ENCODE assay signal across 22 cellular contexts in genomic region chr2:127381762-127382161, GRCh38. TPM values are rescaled to one million over a fixed set of nuclear protein-coding genes. Genes with fewer than 3 reads are reported as not detected.
DNase-seq lines count a peak whose midpoint lies in the region; ATAC-seq, FAIRE-seq and TF ChIP-seq lines count a peak whose summit lies in the region.
"Had no signal": no experiment of that assay in that cellular context is flagged by ENCODE, and none has a peak within 500 bp of the region (broad histone marks: within the 10 kb centered on the region; RNA-seq: fewer than 3 reads in every experiment).

No MANE protein-coding gene starts in this region.

- TF ChIP-seq EP300 in GM12878 (IDR thresholded peaks at IDR 0.05; ENCODE audit: borderline replicate concordance in 1 of 2, control insufficient read depth in 1 of 2, low read depth in 2 of 2, low read length in 2 of 2) = no peak

- SMC1A ChIA-PET in GM12878 (lab: Charles Lee; ENCODE audit: uncharacterized antibody, unreplicated experiment) = interaction anchor here (0.5 to 1.1 kb wide), 3 partner anchors 17 to 33 kb away, joined by 3 to 4 read pairs (median 3); no protein-coding TSS in a partner anchor

- H3K9ac ChIP-seq in PC-3 (ENCODE audit: low read length) (no peak overlapping the region), GM12878 (ENCODE audit: control insufficient read depth, insufficient read depth, low read length) (no peak overlapping the region)

- H3K27me3 ChIP-seq in PC-3 (ENCODE audit: low read length) = no peaks in the 10 kb centered on the region
- H3K27me3 ChIP-seq in GM12878 (replicated peaks in 1 of 2; ENCODE audit: control insufficient read depth in 2 of 2, insufficient read depth in 2 of 2, low read length in 1 of 2) = no peaks in the 10 kb centered on the region
- H3K27me3 ChIP-seq: heart left ventricle, spleen, testis, vagina had no signal

- in situ Hi-C loops in GM12878 (cut with MboI) = loop anchor here (25.0 kb wide), 1 partner anchor 719 kb away; the partner anchor contains the start of gene GYPC

- CTCF ChIA-PET in activated naive CD4-positive, alpha-beta T cell treated with anti-CD3 and anti-CD28 coated beads for 36 hours (lab: Charles Lee) = no interaction called here
- CTCF ChIA-PET in PC-3 (lab: Charles Lee) = no interaction called here
- CTCF ChIA-PET in GM12878 (lab: Yijun Ruan, JAX) = interaction anchor here (0.9 kb wide), 1 partner anchor 34 kb away, joined by 3 read pairs; no protein-coding TSS in a partner anchor

- 86% methylated on average over 5 of the region's 5 CpGs for WGBS in GM12878 (ENCODE audit: insufficient coverage, insufficient replicate concordance, low lambda C conversion rate, missing lambda C conversion rate)

- no peak for TF ChIP-seq RAD21 in GM12878 (IDR thresholded peaks at IDR 0.05; ENCODE audit: insufficient read depth, low read depth, low read length)

- peaks cover 3% of the 10 kb centered on the region for H3K36me3 Mint-ChIP-seq in activated naive CD4-positive, alpha-beta T cell treated with anti-CD3 and anti-CD28 coated beads, Interleukin-2, amount 50 U/mL, for 24 hours
- peaks cover 14% of the 10 kb centered on the region for H3K36me3 Mint-ChIP-seq in activated naive CD4-positive, alpha-beta T cell treated with anti-CD3 and anti-CD28 coated beads for 36 hours (ENCODE audit: low read depth)
- H3K36me3 Mint-ChIP-seq in stimulated activated naive B cell treated with anti-CD40 and anti-IgM and Interleukin-4, amounts not matched to agents 10 μg/mL and 1 μg/mL and 100 μg/mL, for 72 hours = peaks cover 4 to 25% of the 10 kb centered on the region in 2 donors

- RAD21 ChIA-PET in GM12878 (lab: Charles Lee; ENCODE audit: unreplicated experiment) = no interaction called here

- no peaks in the 10 kb centered on the region for H3K9me3 Mint-ChIP-seq in activated naive CD4-positive, alpha-beta T cell treated with anti-CD3 and anti-CD28 coated beads, Interleukin-2, amount 50 U/mL, for 24 hours
- peaks cover under 1% of the 10 kb centered on the region for H3K9me3 Mint-ChIP-seq in activated naive CD4-positive, alpha-beta T cell treated with anti-CD3 and anti-CD28 coated beads for 36 hours
- H3K9me3 Mint-ChIP-seq in stimulated activated naive B cell treated with anti-CD40 and anti-IgM and Interleukin-4, amounts not matched to agents 10 μg/mL and 1 μg/mL and 100 μg/mL, for 72 hours = no peaks in the 10 kb centered on the region
- H3K9me3 Mint-ChIP-seq: CD8-positive, alpha-beta memory T cell; HFFc6 had no signal

- H3K27ac Mint-ChIP-seq in activated naive CD4-positive, alpha-beta T cell treated with anti-CD3 and anti-CD28 coated beads, Interleukin-2, amount 50 U/mL, for 24 hours = peak overlapping the region; percentile 4
- H3K27ac Mint-ChIP-seq in activated naive CD4-positive, alpha-beta T cell treated with anti-CD3 and anti-CD28 coated beads for 36 hours = no peak overlapping the region
- no peak overlapping the region for H3K27ac Mint-ChIP-seq in stimulated activated naive B cell treated with anti-CD40 and anti-IgM and Interleukin-4, amounts not matched to agents 10 μg/mL and 1 μg/mL and 100 μg/mL, for 72 hours
- H3K27ac Mint-ChIP-seq: activated CD8-positive, alpha-beta memory T cell treated with anti-CD3 and anti-CD28 coated beads, Interleukin-2, amount 10 ng/mL, durations not matched to agents 7 days and 5 days; HFFc6 had no signal

- TF ChIP-seq POLR2A in GM12878 (IDR thresholded peaks at IDR 0.05; ENCODE audit: low read depth, low read length) = no peak

- no peaks in the 10 kb centered on the region for H3K36me3 ChIP-seq in PC-3 (ENCODE audit: low read depth, low read length)
- H3K36me3 ChIP-seq in GM12878 (ENCODE audit: control insufficient read depth in 2 of 2, insufficient read depth in 2 of 2, low read length in 1 of 2) = no peaks in the 10 kb centered on the region; a peak in 1 of 4 replicates
- H3K36me3 ChIP-seq: heart left ventricle, vagina had no signal

- H3K4me2 ChIP-seq in PC-3 (ENCODE audit: low read length) (peak overlapping the region; percentile 17; the same call in 1 of the 2 replicates), GM12878 (ENCODE audit: control insufficient read depth, insufficient read depth) (no peak overlapping the region)

- ATAC-seq in PC-3 = peak; percentile 30; the same call in 1 of the 2 replicates
- no peak for ATAC-seq in GM12878
- ATAC-seq in stimulated activated naive B cell treated with anti-CD40 and anti-IgM and Interleukin-4, amounts not matched to agents 10 μg/mL and 1 μg/mL and 100 μg/mL, for 72 hours (replicated peaks) = no peak
- ATAC-seq: activated CD8-positive, alpha-beta memory T cell treated with anti-CD3 and anti-CD28 coated beads, Interleukin-2, amount 10 ng/mL, durations not matched to agents 7 days and 5 days; heart left ventricle; K562 had no signal

- H3F3A ChIP-seq in PC-3 (ENCODE audit: low read length, unreplicated experiment) = no peaks in the 10 kb centered on the region

- POLR2A ChIA-PET in PC-3 (lab: Charles Lee; ENCODE audit: unreplicated experiment) (interaction anchor here (0.6 kb wide), 1 partner anchor 17 kb away, joined by 3 read pairs; no protein-coding TSS in a partner anchor), GM12878 (lab: Charles Lee) (no interaction called here)

- peaks cover 82% of the 10 kb centered on the region for H3K4me1 Mint-ChIP-seq in activated naive CD4-positive, alpha-beta T cell treated with anti-CD3 and anti-CD28 coated beads, Interleukin-2, amount 50 U/mL, for 24 hours
- H3K4me1 Mint-ChIP-seq in activated naive CD4-positive, alpha-beta T cell treated with anti-CD3 and anti-CD28 coated beads for 36 hours (ENCODE audit: low read depth) = peaks cover 76% of the 10 kb centered on the region
- H3K4me1 Mint-ChIP-seq in stimulated activated naive B cell treated with anti-CD40 and anti-IgM and Interleukin-4, amounts not matched to agents 10 μg/mL and 1 μg/mL and 100 μg/mL, for 72 hours = peaks cover 29 to 66% of the 10 kb centered on the region in 2 donors

- H3K79me2 ChIP-seq in PC-3 (ENCODE audit: low read length) (peaks cover 97% of the 10 kb centered on the region), GM12878 (ENCODE audit: control insufficient read depth, insufficient read depth, low read length) (peaks cover 77% of the 10 kb centered on the region)

- intact Hi-C loops in activated naive CD4-positive, alpha-beta T cell treated with anti-CD3 and anti-CD28 coated beads for 36 hours (cut with micrococcal nuclease) = loop anchor here (2.0 kb wide), 1 partner anchor 15 kb away; no protein-coding TSS in a partner anchor
- intact Hi-C loops in PC-3 (cut with micrococcal nuclease) = loop anchor here (5.0 to 10.0 kb wide), 2 partner anchors 54 to 157 kb away; partner anchors contain the start of gene CYP27C1
- intact Hi-C loops in GM12878 (cut with micrococcal nuclease; ENCODE audit: unreplicated experiment) = no loop called here

- H3K4me3 Mint-ChIP-seq in activated naive CD4-positive, alpha-beta T cell treated with anti-CD3 and anti-CD28 coated beads, Interleukin-2, amount 50 U/mL, for 24 hours = peak overlapping the region; percentile 30
- H3K4me3 Mint-ChIP-seq in activated naive CD4-positive, alpha-beta T cell treated with anti-CD3 and anti-CD28 coated beads for 36 hours = no peak overlapping the region
- no peak overlapping the region for H3K4me3 Mint-ChIP-seq in stimulated activated naive B cell treated with anti-CD40 and anti-IgM and Interleukin-4, amounts not matched to agents 10 μg/mL and 1 μg/mL and 100 μg/mL, for 72 hours
- H3K4me3 Mint-ChIP-seq: activated CD8-positive, alpha-beta memory T cell treated with anti-CD3 and anti-CD28 coated beads, Interleukin-2, amount 10 ng/mL, durations not matched to agents 7 days and 5 days; HFFc6 had no signal

- no peak overlapping the region for H3K4me3 ChIP-seq in PC-3 (ENCODE audit: low read length)
- no peak overlapping the region for H3K4me3 ChIP-seq in GM12878
- H3K4me3 ChIP-seq: heart left ventricle, K562, spleen, testis, vagina had no signal

- no peaks in the 10 kb centered on the region for H3K9me3 ChIP-seq in PC-3 (ENCODE audit: low read length)
- no peaks in the 10 kb centered on the region; the same call in 1 of the 3 replicates for H3K9me3 ChIP-seq in GM12878 (replicated peaks; ENCODE audit: control insufficient read depth, insufficient read depth, low read length)
- H3K9me3 ChIP-seq: heart left ventricle, testis, vagina had no signal

- H3K4me1 ChIP-seq in PC-3 (ENCODE audit: insufficient read depth, low read length) (peaks cover 29% of the 10 kb centered on the region), GM12878 (ENCODE audit: control insufficient read depth, insufficient read depth, low read length) (no peaks in the 10 kb centered on the region)

- BruUV-seq in PC-3 (replicated peaks; lab: Mats Ljungman, UMichigan) (no TSS peak), GM12878 (replicated peaks; lab: Mats Ljungman, UMichigan) (no TSS peak)

- peak; percentile 13 for FAIRE-seq in GM12878 (lab: Jason Lieb, UNC)
- FAIRE-seq: K562 had no signal

- H3K27ac ChIP-seq in PC-3 (ENCODE audit: low read length) (no peak overlapping the region), GM12878 (ENCODE audit: control insufficient read depth, insufficient read depth) (no peak overlapping the region)
- H3K27ac ChIP-seq: spleen, testis, vagina had no signal

- TF ChIP-seq CTCF in PC-3 (conservative IDR thresholded peaks at IDR 0.05; ENCODE audit: low read depth, low read length) (no peak), GM12878 (IDR thresholded peaks at IDR 0.05 in 2 of 3, conservative IDR thresholded peaks at IDR 0.05 in 1 of 3; ENCODE audit: control insufficient read depth in 2 of 3, extremely low read depth in 1 of 3, insufficient read depth in 1 of 3, low read depth in 3 of 3, low read length in 3 of 3) (no peak)

- H2AFZ ChIP-seq in PC-3 (ENCODE audit: low read length) = no peak overlapping the region
- no peak overlapping the region for H2AFZ ChIP-seq in GM12878 (ENCODE audit: control insufficient read depth, low read depth, low read length)

- no peaks in the 10 kb centered on the region for H3K27me3 Mint-ChIP-seq in activated naive CD4-positive, alpha-beta T cell treated with anti-CD3 and anti-CD28 coated beads, Interleukin-2, amount 50 U/mL, for 24 hours
- H3K27me3 Mint-ChIP-seq in activated naive CD4-positive, alpha-beta T cell treated with anti-CD3 and anti-CD28 coated beads for 36 hours (ENCODE audit: low read depth) = no peaks in the 10 kb centered on the region
- H3K27me3 Mint-ChIP-seq in stimulated activated naive B cell treated with anti-CD40 and anti-IgM and Interleukin-4, amounts not matched to agents 10 μg/mL and 1 μg/mL and 100 μg/mL, for 72 hours = no peaks in the 10 kb centered on the region
- H3K27me3 Mint-ChIP-seq: activated CD8-positive, alpha-beta memory T cell treated with anti-CD3 and anti-CD28 coated beads, Interleukin-2, amount 10 ng/mL, durations not matched to agents 7 days and 5 days had no signal

- H4K20me1 ChIP-seq in PC-3 (ENCODE audit: low read length) (peaks cover 50% of the 10 kb centered on the region), GM12878 (ENCODE audit: control insufficient read depth, insufficient read depth) (no peaks in the 10 kb centered on the region)

- H3K9me2 ChIP-seq in PC-3 (replicated peaks; ENCODE audit: low read length) = no peaks in the 10 kb centered on the region

- no peak for DNase-seq in activated naive CD4-positive, alpha-beta T cell treated with anti-CD3 and anti-CD28 coated beads for 36 hours
- DNase-seq in PC-3 = no peak
- no peak for DNase-seq in GM12878 (ENCODE audit: low read depth, low spot score)
- DNase-seq in stimulated activated CD4-positive, alpha-beta T cell treated with anti-CD3 and anti-CD28 coated beads, Interleukin-4, amount 100 ng/mL, for 4 hours = peak; percentile 21 to 40
- no peak for DNase-seq in stimulated activated naive B cell treated with anti-CD40 and anti-IgM and Interleukin-4, amounts not matched to agents 10 μg/mL and 1 μg/mL and 100 μg/mL, for 72 hours
- no peak for DNase-seq in NCI-H82 (lab: John Stamatoyannopoulos, UW)
- DNase-seq: activated CD8-positive, alpha-beta memory T cell treated with anti-CD3 and anti-CD28 coated beads, Interleukin-2, amount 10 ng/mL, durations not matched to agents 7 days and 5 days; activated gamma-delta T cell treated with Interleukin-2 at 50 U/mL for 16 hours; CD8-positive, alpha-beta memory T cell; central memory CD4-positive, alpha-beta T cell; DMS53; heart left ventricle; HFFc6; mammary epithelial cell; NCI-H1436 treated with DMSO at 0.1 percent for 48 hours; NCI-H510A treated with DMSO at 0.1 percent for 48 hours; nucleus accumbens; spleen; testis had no signal

RNA-seq across cellular contexts. Expression of gene MAP3K2, which starts 6.0 kb away (rescaled TPM):
- 10 to 100 TPM; 27.1 to 27.4 TPM for total RNA-seq in activated naive CD4-positive, alpha-beta T cell treated with anti-CD3 and anti-CD28 coated beads for 36 hours
- total RNA-seq in PC-3 (2014; rRNA removed) = 54.6 and 64.7 TPM in 2 replicates
- total RNA-seq in GM12878 (2013; cell fraction: nucleolus; rRNA removed) = 54.9 and 64.4 TPM in 2 replicates
- 24.1 and 25.1 TPM in 2 replicates for total RNA-seq in GM12878 (2014; rRNA removed)
- total RNA-seq in GM12878 (2014; rRNA removed; fragmentation: Illumina TruSeq; extraction: Trizol) = 15.7 and 17.7 TPM in 2 replicates
- 35.9 and 39.6 TPM in 2 replicates for total RNA-seq in GM12878 (2021)
- 3.7 TPM for polyA plus RNA-seq in GM12878 (2011; ENCODE audit: low read depth)
- polyA plus RNA-seq in GM12878 (2011; rRNA removed) = 18.1 and 22.4 TPM in 2 replicates
- polyA plus RNA-seq in GM12878 (2011; cell fraction: cytosol; rRNA removed) = 8.6 and 12.7 TPM in 2 replicates
- polyA plus RNA-seq in GM12878 (2011; cell fraction: nucleus; rRNA removed) = 19.5 and 21.1 TPM in 2 replicates
- 9.1 and 9.4 TPM in 2 replicates for polyA plus RNA-seq in GM12878 (2012)
- polyA plus RNA-seq in GM12878 (2014; fragmentation: Illumina TruSeq; extraction: Trizol) = 14.5 and 16.5 TPM in 2 replicates
- 1 to 10 TPM; 2.7 to 6.4 TPM for polyA plus RNA-seq in GM12878 (2014; fragmentation: Nextera tagmentation; extraction: Ambion mirVana)
- polyA plus RNA-seq in GM12878 (2014; rRNA removed) = 10.9 and 12.8 TPM in 2 replicates
- polyA plus RNA-seq in GM12878 (2016; fragmentation: Nextera tagmentation; extraction: Ambion mirVana) = 10 to 100 TPM in 1 of 2 experiments, 1 to 10 TPM in 1; 4.9 to 26.3 TPM
- polyA minus RNA-seq in GM12878 (2011; rRNA and poly(A)+ RNA removed) = 32.1 and 45.6 TPM in 2 replicates
- 20.6 and 29.6 TPM in 2 replicates for polyA minus RNA-seq in GM12878 (2011; cell fraction: cytosol; rRNA and poly(A)+ RNA removed)
- polyA minus RNA-seq in GM12878 (2011; cell fraction: nucleus; rRNA and poly(A)+ RNA removed) = 15.7 and 26.8 TPM in 2 replicates

RNA-seq across cellular contexts. Expression of gene PROC, which starts 36.5 kb away (rescaled TPM):
- not detected for total RNA-seq in activated naive CD4-positive, alpha-beta T cell treated with anti-CD3 and anti-CD28 coated beads for 36 hours
- 0.35 and 0.58 TPM in 2 replicates for total RNA-seq in PC-3 (2014; rRNA removed)
- not detected in 2 replicates for total RNA-seq in GM12878 (2013; cell fraction: nucleolus; rRNA removed)
- not detected in 2 replicates for total RNA-seq in GM12878 (2014; rRNA removed)
- total RNA-seq in GM12878 (2014; rRNA removed; fragmentation: Illumina TruSeq; extraction: Trizol) = not detected in 2 replicates
- total RNA-seq in GM12878 (2021) = not detected in 2 replicates
- polyA plus RNA-seq in GM12878 (2011; ENCODE audit: low read depth) = not detected
- polyA plus RNA-seq in GM12878 (2011; rRNA removed) = not detected in 2 replicates
- polyA plus RNA-seq in GM12878 (2011; cell fraction: cytosol; rRNA removed) = not detected in 2 replicates
- polyA plus RNA-seq in GM12878 (2011; cell fraction: nucleus; rRNA removed) = not detected in 2 replicates
- not detected in 2 replicates for polyA plus RNA-seq in GM12878 (2012)
- not detected in 2 replicates for polyA plus RNA-seq in GM12878 (2014; fragmentation: Illumina TruSeq; extraction: Trizol)
- not detected for polyA plus RNA-seq in GM12878 (2014; fragmentation: Nextera tagmentation; extraction: Ambion mirVana)
- not detected in 2 replicates for polyA plus RNA-seq in GM12878 (2014; rRNA removed)
- not detected for polyA plus RNA-seq in GM12878 (2016; fragmentation: Nextera tagmentation; extraction: Ambion mirVana)
- polyA minus RNA-seq in GM12878 (2011; rRNA and poly(A)+ RNA removed) = not detected in 2 replicates
- not detected in 2 replicates for polyA minus RNA-seq in GM12878 (2011; cell fraction: cytosol; rRNA and poly(A)+ RNA removed)
- polyA minus RNA-seq in GM12878 (2011; cell fraction: nucleus; rRNA and poly(A)+ RNA removed) = not detected in 2 replicates
- total RNA-seq: heart left ventricle, HFFc6, K562, spleen, vagina had no signal
- polyA plus RNA-seq: CD8-positive, alpha-beta memory T cell; heart left ventricle; K562 had no signal

Comparison
In these comparisons a context has a peak if more than half of its experiments do, and no peak if none do; other contexts are left out.
1. DNase-seq: peak in stimulated activated CD4-positive, alpha-beta T cell treated with anti-CD3 and anti-CD28 coated beads, Interleukin-4, amount 100 ng/mL, for 4 hours (2 of 2); none in activated naive CD4-positive, alpha-beta T cell treated with anti-CD3 and anti-CD28 coated beads for 36 hours (single experiment), PC-3 (single experiment), GM12878 (single experiment), stimulated activated naive B cell treated with anti-CD40 and anti-IgM and Interleukin-4, amounts not matched to agents 10 μg/mL and 1 μg/mL and 100 μg/mL, for 72 hours (single experiment) and NCI-H82 (single experiment).